ENCODE assay signal across 22 cellular contexts in genomic region chr18:58659691-58660090, GRCh38. TPM values are rescaled to one million over a fixed set of nuclear protein-coding genes. Genes with fewer than 3 reads are reported as not detected.
DNase-seq lines count a peak whose midpoint lies in the region; ATAC-seq and FAIRE-seq lines count a peak whose summit lies in the region.
"Had no signal": no experiment of that assay in that cellular context is flagged by ENCODE, and none has a peak within 500 bp of the region (broad histone marks: within the 10 kb centered on the region; RNA-seq: fewer than 3 reads in every experiment).

No MANE protein-coding gene starts in this region.

- H2AFZ ChIP-seq in trophoblast cell (ENCODE audit: insufficient read depth, low read length, poor library complexity): no peak overlapping the region

- peak overlapping the region; percentile 56 for H3K27ac Mint-ChIP-seq in activated T-cell treated with anti-CD3 and anti-CD28 coated beads, Interleukin-2, amount 50 U/mL, for 72 hours
- H3K27ac Mint-ChIP-seq in activated naive CD8-positive, alpha-beta T cell treated with anti-CD3 and anti-CD28 coated beads, Interleukin-2, amount 50 U/mL, for 24 hours: no peak overlapping the region

- no peak overlapping the region for H2BK5ac ChIP-seq in trophoblast cell (ENCODE audit: low read depth, low read length, poor library complexity)

- peak overlapping the region; percentile 72 for H2AK5ac ChIP-seq in trophoblast cell (ENCODE audit: low read length)

- FAIRE-seq in GM19239 (lab: Jason Lieb, UNC): peak; percentile 85

- H3K9me3 Mint-ChIP-seq in activated T-cell treated with anti-CD3 and anti-CD28 coated beads, Interleukin-2, amount 50 U/mL, for 72 hours: peaks cover 4 to 7% of the 10 kb centered on the region in 2 donors
- H3K9me3 Mint-ChIP-seq in activated naive CD8-positive, alpha-beta T cell treated with anti-CD3 and anti-CD28 coated beads, Interleukin-2, amount 50 U/mL, for 24 hours: peaks cover 5% of the 10 kb centered on the region

- no peak overlapping the region for H3K23ac ChIP-seq in trophoblast cell (ENCODE audit: low read length)

- ATAC-seq in activated T-cell treated with anti-CD3 and anti-CD28 coated beads, Interleukin-2, amount 50 U/mL, for 72 hours (replicated peaks in 1 of 2): no peak
- no peak for ATAC-seq in activated naive CD8-positive, alpha-beta T cell treated with anti-CD3 and anti-CD28 coated beads, Interleukin-2, amount 50 U/mL, for 24 hours
- no peak for ATAC-seq in HG02623 (IDR thresholded peaks at IDR 0.05; ENCODE audit: unreplicated experiment)
- ATAC-seq in HG03469 (IDR thresholded peaks at IDR 0.05; ENCODE audit: unreplicated experiment): no peak
- ATAC-seq: esophagus mucosa, PC-3 had no signal

- no peak overlapping the region for H4K91ac ChIP-seq in trophoblast cell (ENCODE audit: low read depth, low read length)

- peaks cover 3 to 8% of the 10 kb centered on the region in 2 donors for H3K36me3 Mint-ChIP-seq in activated T-cell treated with anti-CD3 and anti-CD28 coated beads, Interleukin-2, amount 50 U/mL, for 72 hours (ENCODE audit: insufficient read depth in 2 of 2)
- H3K36me3 Mint-ChIP-seq in activated naive CD8-positive, alpha-beta T cell treated with anti-CD3 and anti-CD28 coated beads, Interleukin-2, amount 50 U/mL, for 24 hours (ENCODE audit: low read depth): peaks cover 3% of the 10 kb centered on the region

- H3K4me2 ChIP-seq in trophoblast cell (ENCODE audit: low read length): no peak overlapping the region

- H3K4me3 Mint-ChIP-seq in activated T-cell treated with anti-CD3 and anti-CD28 coated beads, Interleukin-2, amount 50 U/mL, for 72 hours: peak overlapping the region in 1 of 2 donors; percentile 23
- peak overlapping the region; percentile 5 for H3K4me3 Mint-ChIP-seq in activated naive CD8-positive, alpha-beta T cell treated with anti-CD3 and anti-CD28 coated beads, Interleukin-2, amount 50 U/mL, for 24 hours

- no peaks in the 10 kb centered on the region for H3K79me2 ChIP-seq in trophoblast cell (ENCODE audit: control insufficient read depth, insufficient read depth, low read length, poor library complexity)

- H3K9ac ChIP-seq in trophoblast cell (ENCODE audit: low read length): no peak overlapping the region

- no peak overlapping the region for H2BK120ac ChIP-seq in trophoblast cell (ENCODE audit: insufficient read depth, low read length, poor library complexity)

- no peaks in the 10 kb centered on the region for H3K4me1 ChIP-seq in trophoblast cell (ENCODE audit: control insufficient read depth in 1 of 2, insufficient read depth in 2 of 2, low read length in 2 of 2)

- H3K9me3 ChIP-seq in trophoblast cell (ENCODE audit: insufficient read depth, low read depth, low read length): no peaks in the 10 kb centered on the region
- H3K9me3 ChIP-seq: adrenal gland, transverse colon had no signal

- H3K27me3 Mint-ChIP-seq in activated T-cell treated with anti-CD3 and anti-CD28 coated beads, Interleukin-2, amount 50 U/mL, for 72 hours (ENCODE audit: low read depth): no peaks in the 10 kb centered on the region
- H3K27me3 Mint-ChIP-seq in activated naive CD8-positive, alpha-beta T cell treated with anti-CD3 and anti-CD28 coated beads, Interleukin-2, amount 50 U/mL, for 24 hours: no peaks in the 10 kb centered on the region

- H4K8ac ChIP-seq in trophoblast cell (ENCODE audit: low read depth, low read length): no peak overlapping the region

- no peak overlapping the region for H3K14ac ChIP-seq in trophoblast cell (ENCODE audit: low read length)

- WGBS in trophoblast cell (ENCODE audit: extremely low coverage, insufficient coverage, insufficient read length): no CpG with 5 or more reads among the region's 4 CpGs

- H3K4ac ChIP-seq in trophoblast cell (ENCODE audit: low read depth, low read length): peak overlapping the region; percentile 33

- H3K79me1 ChIP-seq in trophoblast cell (ENCODE audit: low read length): no peaks in the 10 kb centered on the region

- H3K4me3 ChIP-seq in trophoblast cell (ENCODE audit: low read depth, low read length): no peak overlapping the region
- H3K4me3 ChIP-seq: adrenal gland, cardiac muscle cell, mucosa of descending colon, transverse colon had no signal

- H3K36me3 ChIP-seq in trophoblast cell (ENCODE audit: control insufficient read depth in 1 of 2, insufficient read depth in 2 of 2, low read length in 2 of 2): no peaks in the 10 kb centered on the region
- H3K36me3 ChIP-seq: adrenal gland, cardiac muscle cell, transverse colon had no signal

- no peak overlapping the region for H3K18ac ChIP-seq in trophoblast cell (ENCODE audit: low read length)

- peaks cover 46% of the 10 kb centered on the region for H3K4me1 Mint-ChIP-seq in activated T-cell treated with anti-CD3 and anti-CD28 coated beads, Interleukin-2, amount 50 U/mL, for 72 hours (ENCODE audit: low read depth)
- peaks cover 53% of the 10 kb centered on the region for H3K4me1 Mint-ChIP-seq in activated naive CD8-positive, alpha-beta T cell treated with anti-CD3 and anti-CD28 coated beads, Interleukin-2, amount 50 U/mL, for 24 hours

- H4K12ac ChIP-seq in trophoblast cell (ENCODE audit: low read depth, low read length): no peak overlapping the region

- no peak for DNase-seq in activated T-cell treated with anti-CD3 and anti-CD28 coated beads, Interleukin-2, amount 50 U/mL, for 72 hours
- DNase-seq in activated T-cell treated with anti-CD3 and anti-CD28 coated beads, Interleukin-2, amount 50 U/mL, for 48 hours: no peak
- DNase-seq in GM19239 (ENCODE audit: insufficient read length, low spot score): no peak
- no peak for DNase-seq in activated naive CD8-positive, alpha-beta T cell treated with anti-CD3 and anti-CD28 coated beads, Interleukin-2, amount 50 U/mL, for 24 hours
- no peak for DNase-seq in trophoblast cell
- DNase-seq in foreskin melanocyte: no peak
- DNase-seq: activated CD4-positive, CD25-positive, alpha-beta regulatory T cell treated with anti-CD3 and anti-CD28 coated beads, Interleukin-2, amount 50 U/mL, for 72 hours; activated CD8-positive, alpha-beta memory T cell treated with anti-CD3 and anti-CD28 coated beads, Interleukin-2, amount 50 U/mL, for 48 hours; adrenal gland; DND-41; left colon; mucosa of descending colon; NCI-H1417 treated with DMSO at 0.1 percent for 48 hours; NCI-H69; occipital lobe; PC-3; stimulated activated naive CD4-positive, alpha-beta T cell treated with Interleukin-2 at 50 U/mL for 16 hours; transverse colon had no signal

- H3K27me3 ChIP-seq in trophoblast cell (ENCODE audit: insufficient read depth, low read length): no peaks in the 10 kb centered on the region
- H3K27me3 ChIP-seq: adrenal gland, cardiac muscle cell, transverse colon had no signal

- H3K27ac ChIP-seq in trophoblast cell (ENCODE audit: low read depth, low read length): no peak overlapping the region
- H3K27ac ChIP-seq: adrenal gland, cardiac muscle cell, transverse colon had no signal

- no peak overlapping the region for H2BK12ac ChIP-seq in trophoblast cell (ENCODE audit: low read length)

RNA-seq across cellular contexts. Expression of gene MALT1, which starts 11.6 kb away (rescaled TPM):
- 10 to 100 TPM; 40.8 to 50.6 TPM for total RNA-seq in activated T-cell treated with anti-CD3 and anti-CD28 coated beads, Interleukin-2, amount 50 U/mL, for 72 hours
- polyA plus RNA-seq in trophoblast cell (2013): 29.5 and 29.7 TPM in 2 replicates

RNA-seq across cellular contexts. Expression of gene ALPK2, which starts 30.8 kb away (rescaled TPM):
- total RNA-seq in activated T-cell treated with anti-CD3 and anti-CD28 coated beads, Interleukin-2, amount 50 U/mL, for 72 hours: 10 to 100 TPM; 12.7 to 18.5 TPM
- 8.5 and 8.7 TPM in 2 replicates for polyA plus RNA-seq in trophoblast cell (2013)
